In genomic region chr9:102507044-102507687, GRCh38 we compare ENCODE assay signal across 14 cellular contexts.
"Had no signal": no experiment of that assay in that cellular context is flagged by ENCODE, and none has a peak within 500 bp of the region (broad histone marks: within the 10 kb centered on the region; RNA-seq: fewer than 3 reads in every experiment).

No MANE protein-coding gene starts in this region.

- H3K27ac ChIP-seq: ascending aorta, dorsolateral prefrontal cortex, gastrocnemius medialis, heart right ventricle, lower lobe of right lung, prostate gland had no signal

- DNase-seq: activated CD4-positive, alpha-beta T cell treated with anti-CD3 and anti-CD28 coated beads, Interleukin-2, amount 10 ng/mL, durations not matched to agents 7 days and 5 days; activated naive CD4-positive, alpha-beta T cell treated with anti-CD3 and anti-CD28 coated beads for 36 hours; dorsolateral prefrontal cortex; endodermal cell; gastrocnemius medialis; heart right ventricle; left cardiac atrium; lower lobe of right lung; small intestine; stimulated activated CD4-positive, alpha-beta T cell treated with anti-CD3 and anti-CD28 coated beads, Interleukin-4, amount 100 ng/mL, for 4 hours; stimulated activated CD8-positive, alpha-beta memory T cell treated with anti-CD3 and anti-CD28 coated beads, Interleukin-4, amount 100 ng/mL, for 48 hours; stimulated activated naive CD8-positive, alpha-beta T cell treated with anti-CD3 and anti-CD28 coated beads, Interleukin-15, amount 100 ng/mL, for 72 hours had no signal

- ATAC-seq: gastrocnemius medialis; heart right ventricle; left cardiac atrium; lower lobe of right lung; stimulated activated naive CD8-positive, alpha-beta T cell treated with anti-CD3 and anti-CD28 coated beads, Interleukin-15, amount 100 ng/mL, for 72 hours had no signal

- H3K4me3 ChIP-seq: ascending aorta, dorsolateral prefrontal cortex, gastrocnemius medialis, heart right ventricle, lower lobe of right lung, prostate gland had no signal

- H3K27me3 ChIP-seq: ascending aorta, dorsolateral prefrontal cortex, gastrocnemius medialis, heart right ventricle had no signal

- H3K36me3 ChIP-seq: ascending aorta, gastrocnemius medialis, heart right ventricle, lower lobe of right lung, prostate gland had no signal

- H3K9me3 ChIP-seq: ascending aorta, gastrocnemius medialis, lower lobe of right lung, prostate gland had no signal

- H3K4me1 ChIP-seq: ascending aorta, gastrocnemius medialis, heart right ventricle, lower lobe of right lung, prostate gland had no signal
